ENCODE assay signal across 8 cellular contexts in genomic region chr2:160405077-160405865, GRCh38.
DNase-seq lines count a peak whose midpoint lies in the region; ATAC-seq, FAIRE-seq and TF ChIP-seq lines count a peak whose summit lies in the region.

No MANE protein-coding gene starts in this region.

- H3K36me3 ChIP-seq in RWPE2 (ENCODE audit: low read depth), result peaks cover 5% of the 10 kb centered on the region; the same call in 1 of the 2 replicates

- peak overlapping the region; percentile 91 for H3K27ac Mint-ChIP-seq in osteocyte (ENCODE audit: unreplicated experiment)

- H3K4me3 ChIP-seq in RWPE2 (ENCODE audit: severe bottlenecking), result peak overlapping the region; percentile 98
- peak overlapping the region; percentile 73 for H3K4me3 ChIP-seq in epithelial cell of esophagus (ENCODE audit: low read length)

- no peaks in the 10 kb centered on the region for H3K9me3 Mint-ChIP-seq in osteocyte (ENCODE audit: unreplicated experiment)

- H3K4me3 Mint-ChIP-seq in osteocyte (ENCODE audit: unreplicated experiment), result peak overlapping the region; percentile 83

- ATAC-seq in RWPE2 (ENCODE audit: low read depth), result no peak

- H3K27ac ChIP-seq in RWPE2 (ENCODE audit: poor library complexity, severe bottlenecking), result peak overlapping the region; percentile 83

- TF ChIP-seq CTCF in RWPE2 (IDR thresholded peaks at IDR 0.05; ENCODE audit: poor library complexity, severe bottlenecking) (no peak), epithelial cell of esophagus (IDR thresholded peaks at IDR 0.05; ENCODE audit: insufficient read depth, low read depth, low read length, missing control alignments) (no peak), osteocyte (IDR thresholded peaks at IDR 0.05) (no peak)

- no peaks in the 10 kb centered on the region for H3K27me3 Mint-ChIP-seq in osteocyte (ENCODE audit: unreplicated experiment)

- intact Hi-C loops in posterior vena cava (cut with DNase I), result no loop called here

- in situ Hi-C loops in Caki2 (cut with HindIII; ENCODE audit: low pct_unique_long_range_greater_than_20kb, low sequenced_read_pairs) (no loop called here), KBM-7 (cut with MboI; ENCODE audit: low pct_unique_long_range_greater_than_20kb, low sequenced_read_pairs) (no loop called here)

- H3K4me1 ChIP-seq in RWPE2 (ENCODE audit: insufficient read depth, poor library complexity, severe bottlenecking), result peaks cover 74% of the 10 kb centered on the region

- DNase-seq in Caki2 (ENCODE audit: low read depth), result peak; percentile 54
- no peak for DNase-seq in RWPE2 (ENCODE audit: low spot score)
- DNase-seq in epithelial cell of esophagus (ENCODE audit: low read depth), result no peak
- DNase-seq in osteocyte (ENCODE audit: extremely low spot score, unreplicated experiment), result no peak
- DNase-seq in HT-29 (ENCODE audit: low spot score), result no peak
- DNase-seq in KBM-7, result no peak
- no peak for DNase-seq in posterior vena cava (ENCODE audit: low spot score)
- no peak for DNase-seq in HTR-8/SVneo (ENCODE audit: insufficient read length, low spot score)

- no peaks in the 10 kb centered on the region for H3K9me3 ChIP-seq in RWPE2 (ENCODE audit: severe bottlenecking)

- no peaks in the 10 kb centered on the region for H3K27me3 ChIP-seq in RWPE2 (ENCODE audit: insufficient read depth, poor library complexity, severe bottlenecking)

- no peaks in the 10 kb centered on the region for H3K36me3 Mint-ChIP-seq in osteocyte (ENCODE audit: unreplicated experiment)

- H3K4me1 Mint-ChIP-seq in osteocyte (ENCODE audit: unreplicated experiment), result peaks cover 71% of the 10 kb centered on the region

- FAIRE-seq in HTR-8/SVneo (lab: Jason Lieb, UNC), result no peak
